9 cellular contexts compared by ENCODE assay signal in the genomic region with DNA sequence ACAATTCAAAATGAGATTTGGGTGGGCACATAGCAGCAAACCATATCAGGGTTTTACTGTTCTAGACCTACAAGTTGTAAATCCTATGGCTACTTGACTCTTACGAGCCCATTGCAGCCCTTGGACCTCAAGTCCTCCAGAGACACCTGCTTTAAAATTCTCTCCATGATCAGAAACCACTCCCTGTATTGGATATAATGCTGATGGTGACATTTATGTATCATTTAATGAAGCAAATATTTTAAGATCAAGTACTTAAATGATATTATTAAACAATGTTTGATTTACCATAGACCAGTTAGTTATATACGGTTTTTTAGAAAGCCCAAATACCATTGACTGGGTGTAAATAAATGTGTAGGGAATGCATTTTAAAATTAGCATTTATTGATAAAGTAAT. TPM values are rescaled to one million over a fixed set of nuclear protein-coding genes. Genes with fewer than 3 reads are reported as not detected.
"Had no signal": no experiment of that assay in that cellular context is flagged by ENCODE, and none has a peak within 500 bp of the region (broad histone marks: within the 10 kb centered on the region; RNA-seq: fewer than 3 reads in every experiment).

No MANE protein-coding gene starts in this region.

- DNase-seq: GM23248, GOT3, H9, HCEC 1CT, Kasumi-1, KG1 had no signal

- ATAC-seq: K562 had no signal

- H3K27ac ChIP-seq: GM23248 had no signal

- FAIRE-seq: HTR-8/SVneo, K562 had no signal

- H3K4me3 ChIP-seq: GM23248, K562 had no signal

- H2AFZ ChIP-seq: GM23248 had no signal

- H3K9ac ChIP-seq: GM23248 had no signal

RNA-seq across cellular contexts. Expression of gene AMDHD1, which starts 24.2 kb away (rescaled TPM):
- total RNA-seq: K562 had no signal
- polyA plus RNA-seq: K562 had no signal

RNA-seq across cellular contexts. Expression of gene CCDC38, which starts 24.9 kb away (rescaled TPM):
- total RNA-seq: H9, HT-29, K562 had no signal
- polyA plus RNA-seq: K562 had no signal

RNA-seq across cellular contexts. Expression of gene HAL, which starts 28.8 kb away (rescaled TPM):
- total RNA-seq: GM23248, HT-29 had no signal
- polyA plus RNA-seq: GM23248 had no signal
